In genomic region chr1:116881879-116882520, GRCh38 we compare ENCODE assay signal across 8 cellular contexts. TPM values are rescaled to one million over a fixed set of nuclear protein-coding genes. Genes with fewer than 3 reads are reported as not detected.
DNase-seq lines count a peak whose midpoint lies in the region; ATAC-seq and TF ChIP-seq lines count a peak whose summit lies in the region.

No MANE protein-coding gene starts in this region.

- no peaks in the 10 kb centered on the region for H3K27me3 ChIP-seq in hepatocyte

- H3K9me2 ChIP-seq in hepatocyte (replicated peaks; ENCODE audit: insufficient read depth): no peaks in the 10 kb centered on the region

- no peaks in the 10 kb centered on the region for H3K36me3 ChIP-seq in hepatocyte (replicated peaks; ENCODE audit: insufficient read depth, low read depth)

- POLR2A ChIA-PET in GM10248 (lab: Yijun Ruan, JAX): no interaction called here

- no peaks in the 10 kb centered on the region for H3K9me3 ChIP-seq in hepatocyte (ENCODE audit: low read depth)

- peaks cover 15% of the 10 kb centered on the region for H3K4me1 ChIP-seq in hepatocyte (ENCODE audit: insufficient read depth)

- H3K4me2 ChIP-seq in hepatocyte: no peak overlapping the region

- ATAC-seq in stimulated activated effector memory CD8-positive, alpha-beta T cell treated with anti-CD3 and anti-CD28 coated beads, Interleukin-12 subunit alpha, Interleukin-12 subunit beta, amount 100 ng/mL, for 72 hours: peak; percentile 78
- no peak for ATAC-seq in HG02571 (IDR thresholded peaks at IDR 0.05; ENCODE audit: unreplicated experiment)

- no peak overlapping the region for H3K4me3 Mint-ChIP-seq in stimulated activated effector memory CD8-positive, alpha-beta T cell treated with anti-CD3 and anti-CD28 coated beads, Interleukin-12 subunit alpha, Interleukin-12 subunit beta, amount 100 ng/mL, for 72 hours

- peak; percentile 22; the same call in 1 of the 2 replicates for TF ChIP-seq CTCF in 22Rv1 (IDR thresholded peaks at IDR 0.05)
- TF ChIP-seq CTCF in GM10248 (IDR thresholded peaks at IDR 0.05; ENCODE audit: control extremely low read depth, extremely low read depth, low read depth, missing control alignments): peak; percentile 49
- TF ChIP-seq CTCF in hepatocyte (IDR thresholded peaks at IDR 0.05; ENCODE audit: poor library complexity): peak; percentile 25

- H3K27ac ChIP-seq in 22Rv1: no peak overlapping the region
- no peak overlapping the region for H3K27ac ChIP-seq in hepatocyte

- H3K9me3 Mint-ChIP-seq in stimulated activated effector memory CD8-positive, alpha-beta T cell treated with anti-CD3 and anti-CD28 coated beads, Interleukin-12 subunit alpha, Interleukin-12 subunit beta, amount 100 ng/mL, for 72 hours: no peaks in the 10 kb centered on the region

- DNase-seq in GM10248 (ENCODE audit: extremely low spot score) (peak; percentile 44), NCI-H510A (lab: John Stamatoyannopoulos, UW) (peak; percentile 7), hepatocyte (ENCODE audit: low spot score) (peak; percentile 61), NCI-H2081 treated with DMSO at 0.1 percent for 48 hours (lab: John Stamatoyannopoulos, UW) (no peak)
- DNase-seq in activated naive CD4-positive, alpha-beta T cell treated with anti-CD3 and anti-CD28 coated beads, Interleukin-2, amount 50 U/mL, for 16 hours: peak; percentile 31
- no peak for DNase-seq in stimulated activated effector memory CD8-positive, alpha-beta T cell treated with anti-CD3 and anti-CD28 coated beads, Interleukin-12 subunit alpha, Interleukin-12 subunit beta, amount 100 ng/mL, for 72 hours (ENCODE audit: low spot score in 2 of 2)

- H3K4me1 Mint-ChIP-seq in stimulated activated effector memory CD8-positive, alpha-beta T cell treated with anti-CD3 and anti-CD28 coated beads, Interleukin-12 subunit alpha, Interleukin-12 subunit beta, amount 100 ng/mL, for 72 hours: no peaks in the 10 kb centered on the region

- WGBS in hepatocyte (ENCODE audit: low lambda C conversion rate, missing lambda C conversion rate): 78% methylated on average over 9 of the region's 9 CpGs

- H3K36me3 Mint-ChIP-seq in stimulated activated effector memory CD8-positive, alpha-beta T cell treated with anti-CD3 and anti-CD28 coated beads, Interleukin-12 subunit alpha, Interleukin-12 subunit beta, amount 100 ng/mL, for 72 hours: no peaks in the 10 kb centered on the region

- H2AFZ ChIP-seq in hepatocyte: no peak overlapping the region

- CTCF ChIA-PET in GM10248 (lab: Yijun Ruan, JAX): interaction anchor here (0.6 to 5.1 kb wide), 26 partner anchors 8 to 308 kb away, joined by 3 to 35 read pairs (median 4); partner anchors contain the start of genes PTGFRN and TTF2

- H4K20me1 ChIP-seq in hepatocyte (ENCODE audit: insufficient read depth, poor library complexity, severe bottlenecking): no peaks in the 10 kb centered on the region

- H3K4me3 ChIP-seq in hepatocyte: no peak overlapping the region

- no peak overlapping the region for H3K27ac Mint-ChIP-seq in stimulated activated effector memory CD8-positive, alpha-beta T cell treated with anti-CD3 and anti-CD28 coated beads, Interleukin-12 subunit alpha, Interleukin-12 subunit beta, amount 100 ng/mL, for 72 hours

- H3K79me2 ChIP-seq in hepatocyte: no peaks in the 10 kb centered on the region

RNA-seq across cellular contexts. Expression of gene PTGFRN, which starts 27.7 kb away (rescaled TPM):
- 31.0 and 37.7 TPM in 2 replicates for total RNA-seq in hepatocyte
- polyA plus RNA-seq in hepatocyte: 16.0 and 16.6 TPM in 2 replicates

Comparison
In these comparisons a context has a peak if more than half of its experiments do, and no peak if none do; other contexts are left out.
1. DNase-seq: peak in GM10248 (single experiment), NCI-H510A (single experiment), activated naive CD4-positive, alpha-beta T cell treated with anti-CD3 and anti-CD28 coated beads, Interleukin-2, amount 50 U/mL, for 16 hours (single experiment) and hepatocyte (single experiment); none in stimulated activated effector memory CD8-positive, alpha-beta T cell treated with anti-CD3 and anti-CD28 coated beads, Interleukin-12 subunit alpha, Interleukin-12 subunit beta, amount 100 ng/mL, for 72 hours (0 of 2) and NCI-H2081 treated with DMSO at 0.1 percent for 48 hours (single experiment).
2. Peak in every context shown above with its lines, with median percentiles within 50 percentile points of each other: CTCF ChIP-seq.